ENCODE assay signal across 12 cellular contexts in the genomic region with DNA sequence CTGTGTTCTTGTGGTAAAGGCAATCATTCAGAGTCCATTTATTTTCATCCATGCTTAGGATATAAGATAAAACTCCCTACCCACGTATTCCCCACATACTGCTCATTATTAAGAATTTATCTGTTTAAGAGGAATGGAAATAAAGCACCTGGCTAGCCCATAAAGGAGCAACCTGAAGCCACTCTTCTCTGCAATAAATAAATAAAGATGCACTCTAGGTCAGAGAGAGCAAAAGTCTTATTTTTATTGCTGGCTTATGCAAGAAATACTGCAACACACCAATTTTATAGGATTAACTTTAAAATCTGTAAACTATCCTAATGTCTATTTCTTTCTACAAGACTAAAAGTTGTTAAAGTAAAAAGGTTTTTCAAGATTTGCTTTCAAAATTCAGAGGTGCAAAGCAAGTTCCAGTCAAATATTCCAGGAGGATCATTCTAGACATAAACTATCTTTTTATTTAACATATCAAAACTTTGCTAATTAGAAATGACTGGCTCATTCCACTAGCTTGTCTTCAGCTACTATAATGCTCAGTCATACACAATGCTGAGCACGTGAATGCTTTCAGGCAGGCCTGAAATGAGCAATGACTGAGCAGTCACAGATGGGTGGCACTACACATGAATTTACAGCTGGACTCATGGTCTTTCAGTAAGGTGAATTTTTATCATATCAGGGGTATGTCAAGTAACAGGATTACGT. TPM values are rescaled to one million over a fixed set of nuclear protein-coding genes. Genes with fewer than 3 reads are reported as not detected.
DNase-seq lines count a peak whose midpoint lies in the region; ATAC-seq and TF ChIP-seq lines count a peak whose summit lies in the region.
"Had no signal": no experiment of that assay in that cellular context is flagged by ENCODE, and none has a peak within 500 bp of the region (broad histone marks: within the 10 kb centered on the region; RNA-seq: fewer than 3 reads in every experiment).

No MANE protein-coding gene starts in this region.

- peaks cover 59% of the 10 kb centered on the region for H3K4me1 Mint-ChIP-seq in neural crest cell

- H3K9me3 ChIP-seq in fibroblast of lung (ENCODE audit: control insufficient read depth, insufficient read depth, low read depth, low read length): no peaks in the 10 kb centered on the region
- H3K9me3 ChIP-seq: neutrophil had no signal

- H2AFZ ChIP-seq in fibroblast of lung (ENCODE audit: low read length): no peak overlapping the region

- H4K20me1 ChIP-seq in fibroblast of lung (ENCODE audit: control insufficient read depth, extremely low read depth, insufficient read depth, low read length): peaks cover 3% of the 10 kb centered on the region

- peak overlapping the region; percentile 28 for H3K4me2 ChIP-seq in fibroblast of lung (ENCODE audit: extremely low read depth, insufficient read depth, low read length)

- peaks cover 13% of the 10 kb centered on the region for H3K36me3 Mint-ChIP-seq in neural crest cell (ENCODE audit: low read depth)

- H3K27me3 ChIP-seq in fibroblast of lung (ENCODE audit: control insufficient read depth, insufficient read depth, low read length): no peaks in the 10 kb centered on the region

- peaks cover 10% of the 10 kb centered on the region for H3K4me1 ChIP-seq in fibroblast of lung (ENCODE audit: control insufficient read depth, extremely low read depth, insufficient read depth, low read length)

- H3K79me2 ChIP-seq in fibroblast of lung (ENCODE audit: control insufficient read depth, insufficient read depth, low read length): peaks cover 95% of the 10 kb centered on the region

- H3K9ac ChIP-seq in fibroblast of lung (ENCODE audit: insufficient read depth, low read length): no peak overlapping the region

- no peaks in the 10 kb centered on the region for H3K27me3 Mint-ChIP-seq in neural crest cell (ENCODE audit: low read depth)

- peak overlapping the region; percentile 1 for H3K27ac Mint-ChIP-seq in neural crest cell (ENCODE audit: unreplicated experiment)
- H3K27ac Mint-ChIP-seq: activated CD4-positive, alpha-beta memory T cell treated with anti-CD3 and anti-CD28 coated beads for 36 hours had no signal

- no peak overlapping the region for H3K4me3 Mint-ChIP-seq in neural crest cell
- H3K4me3 Mint-ChIP-seq: activated CD4-positive, alpha-beta memory T cell treated with anti-CD3 and anti-CD28 coated beads for 36 hours had no signal

- ATAC-seq in GM19035 (IDR thresholded peaks at IDR 0.05; ENCODE audit: unreplicated experiment): no peak

- no peaks in the 10 kb centered on the region for H3K36me3 ChIP-seq in fibroblast of lung (ENCODE audit: control insufficient read depth, insufficient read depth, low read length)
- H3K36me3 ChIP-seq: neutrophil had no signal

- peaks cover 2% of the 10 kb centered on the region for H3K9me3 Mint-ChIP-seq in neural crest cell

- no peak overlapping the region for H3K4me3 ChIP-seq in fibroblast of lung (replicated peaks in 1 of 4; ENCODE audit: control extremely low read depth in 1 of 4, insufficient read depth in 1 of 4, low read depth in 3 of 4, low read length in 4 of 4)

- TF ChIP-seq CTCF in fibroblast of lung (conservative IDR thresholded peaks at IDR 0.05 in 1 of 2, IDR thresholded peaks at IDR 0.05 in 1 of 2; ENCODE audit: low read depth in 1 of 2, low read length in 2 of 2): no peak
- no peak for TF ChIP-seq CTCF in neural crest cell (conservative IDR thresholded peaks at IDR 0.05)

- peak overlapping the region; percentile 13 for H3K27ac ChIP-seq in fibroblast of lung (ENCODE audit: insufficient read depth, low read length)
- H3K27ac ChIP-seq: neutrophil had no signal

- peak; percentile 79 for DNase-seq in ELR (ENCODE audit: low read depth)
- peak; percentile 60 for DNase-seq in NCI-H82 (lab: John Stamatoyannopoulos, UW)
- peak; percentile 55 to 62 for DNase-seq in fibroblast of lung (ENCODE audit: low read depth in 2 of 2)
- DNase-seq in neural crest cell (ENCODE audit: low read depth, low spot score): no peak
- DNase-seq in UCSD-AML1 (lab: John Stamatoyannopoulos, UW; ENCODE audit: unreplicated experiment): no peak
- no peak for DNase-seq in stimulated activated CD4-positive, alpha-beta T cell treated with anti-CD3 and anti-CD28 coated beads, Interleukin-15, amount 100 ng/mL, for 24 hours
- no peak for DNase-seq in stimulated activated CD4-positive, alpha-beta T cell treated with anti-CD3 and anti-CD28 coated beads, Interleukin-4, amount 100 ng/mL, for 24 hours
- DNase-seq: activated CD4-positive, alpha-beta memory T cell treated with anti-CD3 and anti-CD28 coated beads for 36 hours; aorta; RPMI8226 had no signal

RNA-seq across cellular contexts. Expression of a gene that starts 7.1 kb away (rescaled TPM):
- total RNA-seq in fibroblast of lung (45.2 and 53.7 TPM in 2 replicates), neural crest cell (90.6 and 97.8 TPM in 2 replicates)
- 80.9 and 110 TPM in 2 replicates for polyA plus RNA-seq in fibroblast of lung
- polyA plus RNA-seq in fibroblast of lung (2012): 38.5 and 58.1 TPM in 2 replicates
- polyA minus RNA-seq in fibroblast of lung (ENCODE audit: low replicate concordance): 55.5 and 58.0 TPM in 2 replicates
- total RNA-seq: activated CD4-positive, alpha-beta memory T cell treated with anti-CD3 and anti-CD28 coated beads for 36 hours had no signal

Comparison
In these comparisons a context has a peak if more than half of its experiments do, and no peak if none do; other contexts are left out.
1. DNase-seq: peak in ELR (single experiment), NCI-H82 (single experiment) and fibroblast of lung (2 of 2); none in neural crest cell (single experiment), UCSD-AML1 (single experiment), stimulated activated CD4-positive, alpha-beta T cell treated with anti-CD3 and anti-CD28 coated beads, Interleukin-15, amount 100 ng/mL, for 24 hours (single experiment) and stimulated activated CD4-positive, alpha-beta T cell treated with anti-CD3 and anti-CD28 coated beads, Interleukin-4, amount 100 ng/mL, for 24 hours (single experiment).